Comparison of ENCODE assay signal across 8 cellular contexts in the genomic region with DNA sequence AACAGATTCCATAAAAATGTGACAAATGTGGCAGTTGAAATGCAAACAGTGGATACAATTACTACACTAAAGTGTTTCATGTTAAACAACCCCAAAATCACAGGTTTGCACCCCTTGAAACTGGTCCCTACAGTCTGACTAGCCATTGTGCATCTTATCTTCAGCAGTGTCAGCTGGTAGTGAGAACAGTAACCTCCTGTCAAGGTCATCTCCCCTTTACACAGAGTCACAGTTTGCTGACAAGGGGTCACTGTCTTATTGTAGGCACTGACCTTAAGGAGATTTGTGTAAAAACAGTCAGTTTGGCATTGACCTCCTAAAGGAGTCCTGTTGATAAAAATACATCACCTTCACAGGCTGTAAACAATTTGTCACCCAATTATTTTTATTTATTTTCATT.
"Had no signal": no experiment of that assay in that cellular context is flagged by ENCODE, and none has a peak within 500 bp of the region (broad histone marks: within the 10 kb centered on the region; RNA-seq: fewer than 3 reads in every experiment).

No MANE protein-coding gene starts in this region.

- DNase-seq: GDM1, GF-D8 had no signal

- H3K4me3 ChIP-seq: GM12878 had no signal

- FAIRE-seq: G401.6, GM12878, GM12891, GM12892, GM18507, GM19239 had no signal

- ATAC-seq: GM12878 had no signal
